ENCODE assay signal across 8 cellular contexts in the genomic region with DNA sequence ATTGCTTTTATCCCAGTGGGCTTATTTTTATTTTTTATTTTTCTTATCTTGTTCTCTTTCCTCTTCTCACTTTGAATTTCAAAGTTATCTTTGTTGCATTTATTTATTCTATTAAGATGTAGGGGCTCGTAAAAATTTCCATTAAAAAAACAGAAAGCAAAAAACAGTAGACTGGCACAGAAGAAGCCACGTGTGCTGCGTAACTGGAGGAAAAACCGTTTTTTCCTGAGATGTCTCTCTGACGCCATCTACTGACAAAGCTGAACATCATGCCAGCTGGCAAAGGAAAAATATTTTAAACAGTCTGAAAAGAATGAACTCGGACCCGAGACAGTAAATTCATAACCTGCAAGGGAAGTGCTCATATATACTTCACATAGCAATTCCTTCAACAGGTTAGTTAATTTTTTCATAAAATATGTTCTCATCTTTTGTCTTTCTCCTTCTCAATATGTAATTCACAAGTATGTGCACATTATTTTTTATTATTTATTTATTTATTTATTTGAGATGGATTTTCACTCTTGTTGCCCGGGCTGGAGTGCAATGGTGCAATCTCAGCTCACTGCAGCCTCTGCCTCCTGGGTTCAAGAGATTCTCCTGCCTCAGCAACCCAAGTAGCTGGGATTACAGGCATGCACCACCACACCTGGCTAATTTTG. TPM values are rescaled to one million over a fixed set of nuclear protein-coding genes. Genes with fewer than 3 reads are reported as not detected.
A peak's percentile ranks its signal among the peaks of the same experiment; 100 is the strongest.
DNase-seq lines count a peak whose midpoint lies in the region; ATAC-seq and TF ChIP-seq lines count a peak whose summit lies in the region.

No MANE protein-coding gene starts in this region.

- H3K27me3 Mint-ChIP-seq in WTC11 (ENCODE audit: low read depth), result peaks cover 5% of the 10 kb centered on the region
- H3K27me3 Mint-ChIP-seq in nephron progenitor cell (ENCODE audit: low read depth, poor library complexity), result peaks cover 47% of the 10 kb centered on the region

- CTCF ChIA-PET in WTC11 (lab: Charles Lee), result interaction anchor here (0.6 to 1.6 kb wide), 16 partner anchors 10 to 1594 kb away, joined by 3 to 46 read pairs (median 5); a partner anchor contains a TSS

- no peak overlapping the region for H3K27ac Mint-ChIP-seq in WTC11
- no peak overlapping the region for H3K27ac Mint-ChIP-seq in nephron progenitor cell

- peaks cover 0 to 5% (median 0%) of the 10 kb centered on the region in 3 donors for H3K9me3 ChIP-seq in esophagus squamous epithelium

- no peaks in the 10 kb centered on the region for H3K36me3 Mint-ChIP-seq in WTC11
- H3K36me3 Mint-ChIP-seq in nephron progenitor cell (ENCODE audit: low read depth), result no peaks in the 10 kb centered on the region

- 0% methylated on average over 8 of the region's 8 CpGs for WGBS in esophagus squamous epithelium, 2 donors

- H3K4me3 Mint-ChIP-seq in WTC11, result no peak overlapping the region
- peak overlapping the region; percentile 6 for H3K4me3 Mint-ChIP-seq in nephron progenitor cell

- intact Hi-C loops in esophagus squamous epithelium (cut with DNase I), result loop anchor here (5.0 kb wide), 1 partner anchor 64 kb away; no protein-coding TSS in a partner anchor

- TF ChIP-seq CTCF in WTC11 (IDR thresholded peaks at IDR 0.05) (no peak; the same call in 1 of the 2 replicates), esophagus squamous epithelium (IDR thresholded peaks at IDR 0.05) (peak; percentile 57 to 82 (median 69)), nephron progenitor cell (IDR thresholded peaks at IDR 0.05) (peak; percentile 82)

- H3K4me1 ChIP-seq in esophagus squamous epithelium, result peaks cover 0 to 14% (median 7%) of the 10 kb centered on the region in 3 donors

- ATAC-seq in GM19351 (IDR thresholded peaks at IDR 0.05; ENCODE audit: unreplicated experiment) (peak; percentile 84), HG03354 (IDR thresholded peaks at IDR 0.05; ENCODE audit: poor library complexity, severe bottlenecking, unreplicated experiment) (peak; percentile 82), WTC11 (peak; percentile 65)

- H3K27ac ChIP-seq in esophagus squamous epithelium, result no peak overlapping the region

- POLR2A ChIA-PET in WTC11 (lab: Charles Lee), result no interaction called here

- no peaks in the 10 kb centered on the region for H3K9me3 Mint-ChIP-seq in WTC11
- H3K9me3 Mint-ChIP-seq in nephron progenitor cell, result peaks cover 16% of the 10 kb centered on the region

- no peaks in the 10 kb centered on the region for H3K36me3 ChIP-seq in esophagus squamous epithelium

- H3K4me3 ChIP-seq in esophagus squamous epithelium, result peak overlapping the region in 2 of 4 donors; percentile 20 to 40

- H3K27me3 ChIP-seq in esophagus squamous epithelium, result no peaks in the 10 kb centered on the region

- TF ChIP-seq POLR2A in esophagus squamous epithelium (IDR thresholded peaks at IDR 0.05), result no peak

- no peaks in the 10 kb centered on the region; the same call in 1 of the 2 replicates for H3K4me1 Mint-ChIP-seq in WTC11
- peaks cover 4% of the 10 kb centered on the region for H3K4me1 Mint-ChIP-seq in nephron progenitor cell

- DNase-seq in DMS 273 (lab: John Stamatoyannopoulos, UW; ENCODE audit: unreplicated experiment) (peak; percentile 90), NCI-H345 (lab: John Stamatoyannopoulos, UW) (peak; percentile 47), WTC11 (ENCODE audit: low spot score) (no peak), esophagus squamous epithelium (lab: John Stamatoyannopoulos, UW) (no peak), nephron progenitor cell (peak; percentile 25), 8988T (no peak)

TF ChIP-seq in WTC11, 78 proteins besides CTCF, POLR2A, EP300 and RAD21:
- TF ChIP-seq FOXJ3 (CRISPR knock-in tag; IDR thresholded peaks at IDR 0.05; ENCODE audit: borderline replicate concordance) (no peak), TEAD4 (CRISPR knock-in tag; IDR thresholded peaks at IDR 0.05) (no peak), ELF4 (CRISPR knock-in tag; IDR thresholded peaks at IDR 0.05; ENCODE audit: low read depth) (no peak), HMGA2 (CRISPR knock-in tag; IDR thresholded peaks at IDR 0.05) (no peak), SMAD3 (CRISPR knock-in tag; IDR thresholded peaks at IDR 0.05; ENCODE audit: borderline replicate concordance) (no peak), SOX15 (CRISPR knock-in tag; IDR thresholded peaks at IDR 0.05) (no peak), FOXK1 (CRISPR knock-in tag; IDR thresholded peaks at IDR 0.05) (no peak), CBFB (CRISPR knock-in tag; IDR thresholded peaks at IDR 0.05; ENCODE audit: low read depth) (no peak), SP1 (CRISPR knock-in tag; conservative IDR thresholded peaks at IDR 0.05) (no peak), NFATC4 (CRISPR knock-in tag; IDR thresholded peaks at IDR 0.05) (no peak)
- TF ChIP-seq, protein P1, sequence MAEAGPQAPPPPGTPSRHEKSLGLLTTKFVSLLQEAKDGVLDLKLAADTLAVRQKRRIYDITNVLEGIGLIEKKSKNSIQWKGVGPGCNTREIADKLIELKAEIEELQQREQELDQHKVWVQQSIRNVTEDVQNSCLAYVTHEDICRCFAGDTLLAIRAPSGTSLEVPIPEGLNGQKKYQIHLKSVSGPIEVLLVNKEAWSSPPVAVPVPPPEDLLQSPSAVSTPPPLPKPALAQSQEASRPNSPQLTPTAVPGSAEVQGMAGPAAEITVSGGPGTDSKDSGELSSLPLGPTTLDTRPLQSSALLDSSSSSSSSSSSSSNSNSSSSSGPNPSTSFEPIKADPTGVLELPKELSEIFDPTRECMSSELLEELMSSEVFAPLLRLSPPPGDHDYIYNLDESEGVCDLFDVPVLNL (CRISPR knock-in tag; IDR thresholded peaks at IDR 0.05; ENCODE audit: borderline replicate concordance, low read depth), result no peak
- TF ChIP-seq, protein P2, sequence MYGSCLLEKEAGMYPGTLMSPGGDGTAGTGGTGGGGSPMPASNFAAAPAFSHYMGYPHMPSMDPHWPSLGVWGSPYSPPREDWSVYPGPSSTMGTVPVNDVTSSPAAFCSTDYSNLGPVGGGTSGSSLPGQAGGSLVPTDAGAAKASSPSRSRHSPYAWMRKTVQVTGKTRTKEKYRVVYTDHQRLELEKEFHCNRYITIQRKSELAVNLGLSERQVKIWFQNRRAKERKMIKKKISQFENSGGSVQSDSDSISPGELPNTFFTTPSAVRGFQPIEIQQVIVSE (CRISPR knock-in tag; IDR thresholded peaks at IDR 0.05; ENCODE audit: borderline replicate concordance), result no peak
- TF ChIP-seq, protein P3, sequence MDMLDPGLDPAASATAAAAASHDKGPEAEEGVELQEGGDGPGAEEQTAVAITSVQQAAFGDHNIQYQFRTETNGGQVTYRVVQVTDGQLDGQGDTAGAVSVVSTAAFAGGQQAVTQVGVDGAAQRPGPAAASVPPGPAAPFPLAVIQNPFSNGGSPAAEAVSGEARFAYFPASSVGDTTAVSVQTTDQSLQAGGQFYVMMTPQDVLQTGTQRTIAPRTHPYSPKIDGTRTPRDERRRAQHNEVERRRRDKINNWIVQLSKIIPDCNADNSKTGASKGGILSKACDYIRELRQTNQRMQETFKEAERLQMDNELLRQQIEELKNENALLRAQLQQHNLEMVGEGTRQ (CRISPR knock-in tag; IDR thresholded peaks at IDR 0.05), result no peak
- TF ChIP-seq, protein P4, sequence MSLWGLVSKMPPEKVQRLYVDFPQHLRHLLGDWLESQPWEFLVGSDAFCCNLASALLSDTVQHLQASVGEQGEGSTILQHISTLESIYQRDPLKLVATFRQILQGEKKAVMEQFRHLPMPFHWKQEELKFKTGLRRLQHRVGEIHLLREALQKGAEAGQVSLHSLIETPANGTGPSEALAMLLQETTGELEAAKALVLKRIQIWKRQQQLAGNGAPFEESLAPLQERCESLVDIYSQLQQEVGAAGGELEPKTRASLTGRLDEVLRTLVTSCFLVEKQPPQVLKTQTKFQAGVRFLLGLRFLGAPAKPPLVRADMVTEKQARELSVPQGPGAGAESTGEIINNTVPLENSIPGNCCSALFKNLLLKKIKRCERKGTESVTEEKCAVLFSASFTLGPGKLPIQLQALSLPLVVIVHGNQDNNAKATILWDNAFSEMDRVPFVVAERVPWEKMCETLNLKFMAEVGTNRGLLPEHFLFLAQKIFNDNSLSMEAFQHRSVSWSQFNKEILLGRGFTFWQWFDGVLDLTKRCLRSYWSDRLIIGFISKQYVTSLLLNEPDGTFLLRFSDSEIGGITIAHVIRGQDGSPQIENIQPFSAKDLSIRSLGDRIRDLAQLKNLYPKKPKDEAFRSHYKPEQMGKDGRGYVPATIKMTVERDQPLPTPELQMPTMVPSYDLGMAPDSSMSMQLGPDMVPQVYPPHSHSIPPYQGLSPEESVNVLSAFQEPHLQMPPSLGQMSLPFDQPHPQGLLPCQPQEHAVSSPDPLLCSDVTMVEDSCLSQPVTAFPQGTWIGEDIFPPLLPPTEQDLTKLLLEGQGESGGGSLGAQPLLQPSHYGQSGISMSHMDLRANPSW (CRISPR knock-in tag; conservative IDR thresholded peaks at IDR 0.05; ENCODE audit: low read depth), result no peak
- TF ChIP-seq, protein P5, sequence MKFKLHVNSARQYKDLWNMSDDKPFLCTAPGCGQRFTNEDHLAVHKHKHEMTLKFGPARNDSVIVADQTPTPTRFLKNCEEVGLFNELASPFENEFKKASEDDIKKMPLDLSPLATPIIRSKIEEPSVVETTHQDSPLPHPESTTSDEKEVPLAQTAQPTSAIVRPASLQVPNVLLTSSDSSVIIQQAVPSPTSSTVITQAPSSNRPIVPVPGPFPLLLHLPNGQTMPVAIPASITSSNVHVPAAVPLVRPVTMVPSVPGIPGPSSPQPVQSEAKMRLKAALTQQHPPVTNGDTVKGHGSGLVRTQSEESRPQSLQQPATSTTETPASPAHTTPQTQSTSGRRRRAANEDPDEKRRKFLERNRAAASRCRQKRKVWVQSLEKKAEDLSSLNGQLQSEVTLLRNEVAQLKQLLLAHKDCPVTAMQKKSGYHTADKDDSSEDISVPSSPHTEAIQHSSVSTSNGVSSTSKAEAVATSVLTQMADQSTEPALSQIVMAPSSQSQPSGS (CRISPR knock-in tag; IDR thresholded peaks at IDR 0.05; ENCODE audit: borderline replicate concordance, low read depth), result no peak
TF ChIP-seq in WTC11: peak in this region for 0.

RNA-seq across cellular contexts. Expression of a gene that starts 10.5 kb away (rescaled TPM):
- total RNA-seq in WTC11 (2021) (6.6 to 8.2 TPM (median 6.7 TPM) in 3 replicates), esophagus squamous epithelium (100 to 1,000 TPM in 2 of 4 donors, 10 to 100 TPM in 2; 72.7 to 108 (median 98.2) TPM)

RNA-seq across cellular contexts. Expression of a gene that starts 59.1 kb away (rescaled TPM):
- total RNA-seq in WTC11 (2021) (0.16 to 1.4 TPM (median 0.35 TPM) in 3 replicates), esophagus squamous epithelium (10 to 100 TPM in 1 of 4 donors, 1 to 10 TPM in 3; 1.4 to 53.3 (median 6.4) TPM)

Comparison
In these comparisons a context has a peak if more than half of its experiments do, and no peak if none do; other contexts are left out.
1. DNase-seq: peak in DMS 273 (single experiment), NCI-H345 (single experiment) and nephron progenitor cell (single experiment); none in WTC11 (single experiment), esophagus squamous epithelium (single experiment) and 8988T (single experiment).
2. Peak in every context shown above with its lines, with median percentiles within 50 percentile points of each other: ATAC-seq.